17 cellular contexts compared by ENCODE assay signal in genomic region chr17:65756760-65757159, GRCh38.
"Had no signal": no experiment of that assay in that cellular context is flagged by ENCODE, and none has a peak within 500 bp of the region (broad histone marks: within the 10 kb centered on the region; RNA-seq: fewer than 3 reads in every experiment).

No MANE protein-coding gene starts in this region.

- ATAC-seq: gastrocnemius medialis; heart right ventricle; mucosa of descending colon; natural killer cell treated with Interleukin-12 subunit alpha and Interleukin-12 subunit beta and Interleukin-15 and Interleukin-18, amount 100 ng/mL, for 72 hours had no signal

- H3K4me2 ChIP-seq: neural progenitor cell, smooth muscle cell had no signal

- H3K36me3 ChIP-seq: colonic mucosa, gastrocnemius medialis, heart right ventricle, neural progenitor cell, ovary, right atrium auricular region had no signal

- H3K4me3 ChIP-seq: colonic mucosa, gastrocnemius medialis, heart right ventricle, mucosa of descending colon, neural progenitor cell, ovary, right atrium auricular region, smooth muscle cell had no signal

- H3K27ac ChIP-seq: colonic mucosa, gastrocnemius medialis, heart right ventricle, neural progenitor cell, ovary, right atrium auricular region had no signal

- H3K4me1 ChIP-seq: colonic mucosa, gastrocnemius medialis, neural progenitor cell, right atrium auricular region had no signal

- H3K9ac ChIP-seq: neural progenitor cell had no signal

- H3K9me3 ChIP-seq: colonic mucosa, gastrocnemius medialis, mucosa of descending colon, ovary, right atrium auricular region had no signal

- H2AFZ ChIP-seq: neural progenitor cell had no signal

- H3K27me3 ChIP-seq: colonic mucosa, gastrocnemius medialis, heart right ventricle, neural progenitor cell, ovary, right atrium auricular region had no signal

- DNase-seq: colonic mucosa; dermis blood vessel endothelial cell; erythroblast; gastrocnemius medialis; heart right ventricle; hypothalamus; kidney glomerular epithelial cell; mammary epithelial cell; mucosa of descending colon; nucleus accumbens; ovary; stimulated activated CD4-positive, alpha-beta T cell treated with anti-CD3 and anti-CD28 coated beads, Interleukin-2, amount 100 ng/mL, for 48 hours; stimulated activated naive CD4-positive, alpha-beta T cell treated with Interleukin-2 at 50 U/mL for 16 hours had no signal
